10 cellular contexts compared by ENCODE assay signal in genomic region chr7:134134004-134134403, GRCh38. TPM values are rescaled to one million over a fixed set of nuclear protein-coding genes. Genes with fewer than 3 reads are reported as not detected.
"Had no signal": no experiment of that assay in that cellular context is flagged by ENCODE, and none has a peak within 500 bp of the region (broad histone marks: within the 10 kb centered on the region; RNA-seq: fewer than 3 reads in every experiment).

No MANE protein-coding gene starts in this region.

- H3K36me3 ChIP-seq: HAP-1 had no signal

- H3K27ac Mint-ChIP-seq: IgD-negative memory B cell had no signal

- ATAC-seq: HCT116, HepG2 had no signal

- DNase-seq: GOT3, Kasumi-1, KG1 had no signal

- H3K4me3 ChIP-seq: HAP-1 had no signal

- H3K9me3 ChIP-seq: HAP-1 had no signal

- H3K4me3 Mint-ChIP-seq: IgD-negative memory B cell had no signal

- H3K27ac ChIP-seq: HL-60 had no signal

- FAIRE-seq: H54, HepG2 had no signal

RNA-seq across cellular contexts. Expression of gene LRGUK, which starts 6.9 kb away (rescaled TPM):
- total RNA-seq: HT1080 had no signal
